In genomic region chr1:42944207-42944928, GRCh38 we compare ENCODE assay signal across 1 cellular context.
TF ChIP-seq lines count a peak whose summit lies in the region.

No MANE protein-coding gene starts in this region.

TF ChIP-seq in HepG2, 621 proteins besides CTCF, POLR2A, EP300 and RAD21 (continued from another document):
- TF ChIP-seq ZBTB40 (IDR thresholded peaks at IDR 0.05) (no peak), ZBTB40 (CRISPR knock-in tag; IDR thresholded peaks at IDR 0.05) (0 out of 2 replicates have a peak, but pooled peaks have one; percentile 9), ZSCAN25 (CRISPR knock-in tag; IDR thresholded peaks at IDR 0.05) (no peak), GPN1 (CRISPR knock-in tag; IDR thresholded peaks at IDR 0.05; ENCODE audit: borderline replicate concordance) (no peak), ZNF687 (CRISPR knock-in tag; IDR thresholded peaks at IDR 0.05) (0 out of 2 replicates have a peak, but pooled peaks have one; percentile 16), POLR2G (IDR thresholded peaks at IDR 0.05; ENCODE audit: low read depth, low read length) (peak; percentile 16; the same call in 1 of the 2 replicates)
- TF ChIP-seq, protein P1, sequence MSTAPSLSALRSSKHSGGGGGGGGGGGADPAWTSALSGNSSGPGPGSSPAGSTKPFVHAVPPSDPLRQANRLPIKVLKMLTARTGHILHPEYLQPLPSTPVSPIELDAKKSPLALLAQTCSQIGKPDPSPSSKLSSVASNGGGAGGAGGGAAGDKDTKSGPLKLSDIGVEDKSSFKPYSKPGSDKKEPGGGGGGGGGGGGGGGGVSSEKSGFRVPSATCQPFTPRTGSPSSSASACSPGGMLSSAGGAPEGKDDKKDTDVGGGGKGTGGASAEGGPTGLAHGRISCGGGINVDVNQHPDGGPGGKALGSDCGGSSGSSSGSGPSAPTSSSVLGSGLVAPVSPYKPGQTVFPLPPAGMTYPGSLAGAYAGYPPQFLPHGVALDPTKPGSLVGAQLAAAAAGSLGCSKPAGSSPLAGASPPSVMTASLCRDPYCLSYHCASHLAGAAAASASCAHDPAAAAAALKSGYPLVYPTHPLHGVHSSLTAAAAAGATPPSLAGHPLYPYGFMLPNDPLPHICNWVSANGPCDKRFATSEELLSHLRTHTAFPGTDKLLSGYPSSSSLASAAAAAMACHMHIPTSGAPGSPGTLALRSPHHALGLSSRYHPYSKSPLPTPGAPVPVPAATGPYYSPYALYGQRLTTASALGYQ (CRISPR knock-in tag; IDR thresholded peaks at IDR 0.05): no peak
